8 cellular contexts compared by ENCODE assay signal in the genomic region with DNA sequence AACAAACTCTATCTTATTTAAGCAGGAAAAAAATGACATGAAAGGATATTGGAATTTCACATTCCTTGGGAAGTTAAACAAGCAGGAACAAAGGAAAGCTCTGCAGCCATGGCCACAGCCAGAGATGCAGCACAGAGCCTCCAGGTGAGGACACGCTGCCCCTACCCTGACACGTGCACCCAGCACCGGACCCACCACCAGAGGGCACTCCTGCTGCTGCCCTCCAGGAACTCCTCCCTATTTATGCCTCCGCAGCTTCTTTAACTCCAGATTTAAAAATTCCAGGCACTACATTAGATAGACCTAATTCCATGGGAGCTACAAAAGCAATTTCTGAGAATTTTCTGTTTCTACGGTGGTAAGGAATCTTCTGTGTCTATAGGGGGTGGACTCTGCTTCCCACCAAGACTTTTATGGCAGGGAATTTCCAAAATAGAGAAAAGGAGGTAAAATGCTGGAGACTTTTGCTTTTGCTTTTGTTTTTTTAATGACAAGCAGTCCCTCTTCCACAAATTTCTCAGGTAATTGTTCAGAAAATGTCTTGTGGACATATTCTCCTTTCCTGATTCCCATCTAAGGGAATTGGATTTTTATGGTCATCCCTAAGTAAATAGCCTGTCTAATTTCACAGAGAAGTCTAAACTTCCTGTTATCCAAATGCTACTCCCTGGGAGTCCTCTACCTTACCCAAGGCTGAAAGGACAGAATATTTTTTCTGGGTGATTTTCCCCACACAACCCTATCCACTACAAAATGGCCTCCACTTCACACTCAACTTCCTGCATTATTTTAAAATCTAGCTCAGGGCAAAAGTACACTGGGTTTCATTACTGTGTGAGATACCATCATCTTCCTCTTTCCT.
DNase-seq lines count a peak whose midpoint lies in the region; ATAC-seq, FAIRE-seq and TF ChIP-seq lines count a peak whose summit lies in the region.

No MANE protein-coding gene starts in this region.

- no peak for TF ChIP-seq POLR2A in adrenal gland (IDR thresholded peaks at IDR 0.05)

- FAIRE-seq in HTR-8/SVneo (lab: Jason Lieb, UNC) = no peak

- peaks cover 0 to 8% (median 0%) of the 10 kb centered on the region in 3 donors for H3K9me3 ChIP-seq in adrenal gland (replicated peaks in 1 of 3)

- H3K36me3 ChIP-seq in adrenal gland (replicated peaks in 1 of 2) = no peaks in the 10 kb centered on the region

- TF ChIP-seq CTCF in adrenal gland (IDR thresholded peaks at IDR 0.05) = peak; percentile 33 to 60 (median 52)

- intact Hi-C loops in adrenal gland (cut with DNase I) = no loop called here

- WGBS in adrenal gland, 4 donors = 44 to 60% (median 51%) methylated on average over 5 of the region's 5 CpGs

- peak; percentile 68 for ATAC-seq in GM18907 (IDR thresholded peaks at IDR 0.05; ENCODE audit: unreplicated experiment)
- ATAC-seq in GM21825 (IDR thresholded peaks at IDR 0.05; ENCODE audit: unreplicated experiment) = no peak

- H3K4me3 ChIP-seq in adrenal gland = no peak overlapping the region

- DNase-seq in AML-193 (lab: John Stamatoyannopoulos, UW) = peak; percentile 59 to 69
- peak; percentile 22 for DNase-seq in HTR-8/SVneo (ENCODE audit: insufficient read length, low spot score)
- peak; percentile 31 for DNase-seq in T follicular helper cell (ENCODE audit: low read depth)
- DNase-seq in adrenal gland = peak; percentile 29 to 76 (median 65)
- DNase-seq in iPS-NIHi7 (ENCODE audit: extremely low spot score) = peak; percentile 88
- peak in 2 of 3 donors; percentile 3 to 41 for DNase-seq in stimulated activated CD4-positive, alpha-beta T cell treated with anti-CD3 and anti-CD28 coated beads, TNF-alpha, amount 100 ng/mL, for 1 hour (ENCODE audit: low read depth in 3 of 3, low spot score in 1 of 3)

- peaks cover 2 to 12% of the 10 kb centered on the region in 2 donors for H3K4me1 ChIP-seq in adrenal gland (replicated peaks in 1 of 2)

- no peaks in the 10 kb centered on the region for H3K27me3 ChIP-seq in adrenal gland

- H3K27ac ChIP-seq in adrenal gland = no peak overlapping the region

Comparison
In these comparisons a context has a peak if more than half of its experiments do, and no peak if none do; other contexts are left out.
1. DNase-seq: peak in every context shown above with its lines; median percentile 88 in iPS-NIHi7; 65 in adrenal gland; 64 in AML-193; 31 in T follicular helper cell; 22 in HTR-8/SVneo; 22 in stimulated activated CD4-positive, alpha-beta T cell treated with anti-CD3 and anti-CD28 coated beads, TNF-alpha, amount 100 ng/mL, for 1 hour.